ENCODE assay signal across 1 cellular context in genomic region chr6:14126250-14126649, GRCh38.
TF ChIP-seq lines count a peak whose summit lies in the region.

No MANE protein-coding gene starts in this region.

TF ChIP-seq in HEK293, 187 proteins besides CTCF, POLR2A, EP300 and RAD21:
- TF ChIP-seq REST (tag by site-specific recombination; IDR thresholded peaks at IDR 0.05) (peak; percentile 65), ZSCAN30 (tag by site-specific recombination; IDR thresholded peaks at IDR 0.05) (no peak), EGR2 (tag by site-specific recombination; IDR thresholded peaks at IDR 0.05; ENCODE audit: low read depth) (0 out of 2 replicates have a peak, but pooled peaks have one; percentile 12), ZNF791 (tag by site-specific recombination; IDR thresholded peaks at IDR 0.05) (no peak), ZFHX2 (tag by site-specific recombination; conservative IDR thresholded peaks at IDR 0.05) (peak; percentile 44; the same call in 1 of the 2 replicates)
